ENCODE assay signal across 1 cellular context in the genomic region with DNA sequence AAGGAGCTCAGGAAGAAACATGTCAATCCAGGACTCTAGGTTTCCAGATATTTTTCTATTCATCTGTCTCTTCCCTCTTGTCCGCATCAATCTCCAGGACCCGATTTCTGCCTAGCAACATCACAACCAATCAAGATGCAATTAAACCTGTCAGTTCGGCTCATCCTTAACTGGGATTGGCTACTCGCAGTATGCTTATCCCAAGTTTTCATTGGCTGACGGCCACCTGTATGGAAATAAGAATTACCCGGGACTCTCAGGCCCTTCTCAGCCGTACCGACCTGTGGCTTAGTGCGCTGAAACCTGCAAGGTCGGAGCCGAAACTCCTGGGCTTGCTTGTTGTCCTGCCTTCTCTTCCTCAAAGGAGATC.
A peak's percentile ranks its signal among the peaks of the same experiment; 100 is the strongest.
TF ChIP-seq lines count a peak whose summit lies in the region.

No MANE protein-coding gene starts in this region.

TF ChIP-seq in GM12878, 131 proteins besides CTCF, POLR2A, EP300 and RAD21:
- TF ChIP-seq, protein P1, sequence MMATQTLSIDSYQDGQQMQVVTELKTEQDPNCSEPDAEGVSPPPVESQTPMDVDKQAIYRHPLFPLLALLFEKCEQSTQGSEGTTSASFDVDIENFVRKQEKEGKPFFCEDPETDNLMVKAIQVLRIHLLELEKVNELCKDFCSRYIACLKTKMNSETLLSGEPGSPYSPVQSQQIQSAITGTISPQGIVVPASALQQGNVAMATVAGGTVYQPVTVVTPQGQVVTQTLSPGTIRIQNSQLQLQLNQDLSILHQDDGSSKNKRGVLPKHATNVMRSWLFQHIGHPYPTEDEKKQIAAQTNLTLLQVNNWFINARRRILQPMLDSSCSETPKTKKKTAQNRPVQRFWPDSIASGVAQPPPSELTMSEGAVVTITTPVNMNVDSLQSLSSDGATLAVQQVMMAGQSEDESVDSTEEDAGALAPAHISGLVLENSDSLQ (IDR thresholded peaks at IDR 0.05), result peak; percentile 90
- TF ChIP-seq CBX5 (IDR thresholded peaks at IDR 0.05; ENCODE audit: low read depth) (no peak), RFX5 (IDR thresholded peaks at IDR 0.05; ENCODE audit: low read depth, low read length) (peak; percentile 95), NFIC (IDR thresholded peaks at IDR 0.05; ENCODE audit: low read depth, low read length) (no peak), IKZF1 (conservative IDR thresholded peaks at IDR 0.05) (peak; percentile 21; the same call in 1 of the 2 replicates), BACH1 (IDR thresholded peaks at IDR 0.05; ENCODE audit: borderline replicate concordance) (no peak), PAX5 (IDR thresholded peaks at IDR 0.05; ENCODE audit: borderline replicate concordance, low read depth, low read length) (no peak), ZNF217 (IDR thresholded peaks at IDR 0.05) (no peak)
- TF ChIP-seq, protein P2, sequence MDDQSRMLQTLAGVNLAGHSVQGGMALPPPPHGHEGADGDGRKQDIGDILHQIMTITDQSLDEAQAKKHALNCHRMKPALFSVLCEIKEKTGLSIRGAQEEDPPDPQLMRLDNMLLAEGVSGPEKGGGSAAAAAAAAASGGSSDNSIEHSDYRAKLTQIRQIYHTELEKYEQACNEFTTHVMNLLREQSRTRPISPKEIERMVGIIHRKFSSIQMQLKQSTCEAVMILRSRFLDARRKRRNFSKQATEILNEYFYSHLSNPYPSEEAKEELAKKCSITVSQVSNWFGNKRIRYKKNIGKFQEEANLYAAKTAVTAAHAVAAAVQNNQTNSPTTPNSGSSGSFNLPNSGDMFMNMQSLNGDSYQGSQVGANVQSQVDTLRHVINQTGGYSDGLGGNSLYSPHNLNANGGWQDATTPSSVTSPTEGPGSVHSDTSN (IDR thresholded peaks at IDR 0.05; ENCODE audit: insufficient replicate concordance, low read depth, low read length), result peak; percentile 76
